Comparison of ENCODE assay signal across 26 cellular contexts in genomic region chr9:116202219-116202912, GRCh38. TPM values are rescaled to one million over a fixed set of nuclear protein-coding genes. Genes with fewer than 3 reads are reported as not detected.
"Had no signal": no experiment of that assay in that cellular context is flagged by ENCODE, and none has a peak within 500 bp of the region (broad histone marks: within the 10 kb centered on the region; RNA-seq: fewer than 3 reads in every experiment).

No MANE protein-coding gene starts in this region.

- H3K36me3 ChIP-seq: ascending aorta, heart right ventricle, ovary, upper lobe of left lung had no signal

- H3K9me3 ChIP-seq: ascending aorta, heart right ventricle, mucosa of descending colon, ovary, testis, upper lobe of left lung had no signal

- H3K4me1 Mint-ChIP-seq: activated naive CD4-positive, alpha-beta T cell treated with anti-CD3 and anti-CD28 coated beads, Interleukin-2, amount 10 ng/mL, durations not matched to agents 7 days and 5 days; activated naive CD8-positive, alpha-beta T cell treated with anti-CD3 and anti-CD28 coated beads, Interleukin-2, amount 50 U/mL, for 24 hours; naive B cell; neural crest cell; stimulated activated memory B cell treated with anti-CD40 and anti-IgM and Interleukin-4, amounts not matched to agents 10 μg/mL and 1 μg/mL and 100 μg/mL, for 72 hours had no signal

- H3K27ac ChIP-seq: ascending aorta, heart right ventricle, ovary, testis, upper lobe of left lung had no signal

- FAIRE-seq: bronchial epithelial cell had no signal

- H3K4me3 Mint-ChIP-seq: activated naive CD4-positive, alpha-beta T cell treated with anti-CD3 and anti-CD28 coated beads, Interleukin-2, amount 10 ng/mL, durations not matched to agents 7 days and 5 days; activated naive CD8-positive, alpha-beta T cell treated with anti-CD3 and anti-CD28 coated beads, Interleukin-2, amount 50 U/mL, for 24 hours; naive B cell; neural crest cell; stimulated activated memory B cell treated with anti-CD40 and anti-IgM and Interleukin-4, amounts not matched to agents 10 μg/mL and 1 μg/mL and 100 μg/mL, for 72 hours had no signal

- H3K27me3 ChIP-seq: ascending aorta, heart right ventricle, ovary, testis, upper lobe of left lung had no signal

- H3K36me3 Mint-ChIP-seq: activated naive CD4-positive, alpha-beta T cell treated with anti-CD3 and anti-CD28 coated beads, Interleukin-2, amount 10 ng/mL, durations not matched to agents 7 days and 5 days; naive B cell; stimulated activated memory B cell treated with anti-CD40 and anti-IgM and Interleukin-4, amounts not matched to agents 10 μg/mL and 1 μg/mL and 100 μg/mL, for 72 hours had no signal

- H3K9me3 Mint-ChIP-seq: activated naive CD4-positive, alpha-beta T cell treated with anti-CD3 and anti-CD28 coated beads, Interleukin-2, amount 10 ng/mL, durations not matched to agents 7 days and 5 days; neural crest cell; stimulated activated memory B cell treated with anti-CD40 and anti-IgM and Interleukin-4, amounts not matched to agents 10 μg/mL and 1 μg/mL and 100 μg/mL, for 72 hours had no signal

- H3K4me3 ChIP-seq: ascending aorta, heart right ventricle, mucosa of descending colon, ovary, testis, upper lobe of left lung had no signal

- H3K27me3 Mint-ChIP-seq: activated naive CD4-positive, alpha-beta T cell treated with anti-CD3 and anti-CD28 coated beads, Interleukin-2, amount 10 ng/mL, durations not matched to agents 7 days and 5 days; naive B cell; stimulated activated memory B cell treated with anti-CD40 and anti-IgM and Interleukin-4, amounts not matched to agents 10 μg/mL and 1 μg/mL and 100 μg/mL, for 72 hours had no signal

- ATAC-seq: activated naive CD8-positive, alpha-beta T cell treated with anti-CD3 and anti-CD28 coated beads, Interleukin-2, amount 50 U/mL, for 24 hours; mucosa of descending colon; sciatic nerve; stimulated activated memory B cell treated with anti-CD40 and anti-IgM and Interleukin-4, amounts not matched to agents 10 μg/mL and 1 μg/mL and 100 μg/mL, for 72 hours had no signal

- DNase-seq: activated CD4-positive, alpha-beta T cell treated with anti-CD3 and anti-CD28 coated beads, Interleukin-2, amount 50 U/mL, for 1 hour; activated CD4-positive, CD25-positive, alpha-beta regulatory T cell treated with anti-CD3 and anti-CD28 coated beads, Interleukin-2, amount 50 U/mL, for 72 hours; activated CD8-positive, alpha-beta memory T cell treated with anti-CD3 and anti-CD28 coated beads for 24 hours; activated CD8-positive, alpha-beta memory T cell treated with anti-CD3 and anti-CD28 coated beads, Interleukin-2, amount 50 U/mL, for 48 hours; activated effector memory CD4-positive, alpha-beta T cell treated with Interleukin-2 at 50 U/mL for 16 hours; activated naive CD4-positive, alpha-beta T cell treated with anti-CD3 and anti-CD28 coated beads, Interleukin-2, amount 10 ng/mL, durations not matched to agents 7 days and 5 days; activated naive CD8-positive, alpha-beta T cell treated with anti-CD3 and anti-CD28 coated beads, Interleukin-2, amount 50 U/mL, for 24 hours; activated T-cell treated with anti-CD3 and anti-CD28 coated beads, Interleukin-2, amount 50 U/mL, for 48 hours; cerebellar nuclear complex; effector CD4-positive, alpha-beta T cell; heart right ventricle; kidney glomerular epithelial cell; mesenchymal stem cell; mucosa of descending colon; naive B cell; ovary; stimulated activated CD4-positive, alpha-beta T cell treated with anti-CD3 and anti-CD28 coated beads, Interleukin-4, amount 100 ng/mL, for 24 hours; T1000; testis; upper lobe of left lung had no signal

- H3K27ac Mint-ChIP-seq: activated naive CD4-positive, alpha-beta T cell treated with anti-CD3 and anti-CD28 coated beads, Interleukin-2, amount 10 ng/mL, durations not matched to agents 7 days and 5 days; activated naive CD8-positive, alpha-beta T cell treated with anti-CD3 and anti-CD28 coated beads, Interleukin-2, amount 50 U/mL, for 24 hours; naive B cell; stimulated activated memory B cell treated with anti-CD40 and anti-IgM and Interleukin-4, amounts not matched to agents 10 μg/mL and 1 μg/mL and 100 μg/mL, for 72 hours had no signal

- H3K4me1 ChIP-seq: ascending aorta, testis, upper lobe of left lung had no signal

RNA-seq across cellular contexts. Expression of gene PAPPA, which starts 48.8 kb away (rescaled TPM):
- total RNA-seq: T-helper 1 cell treated with Interleukin-12 subunit alpha and Interleukin-12 subunit beta and Interleukin-4 antibody, amounts not matched to agents 30 ng/mL and 1 ng/mL, for 36 hours had no signal
